28 cellular contexts compared by ENCODE assay signal in genomic region chr13:106117640-106118039, GRCh38.
"Had no signal": no experiment of that assay in that cellular context is flagged by ENCODE, and none has a peak within 500 bp of the region (broad histone marks: within the 10 kb centered on the region; RNA-seq: fewer than 3 reads in every experiment).

No MANE protein-coding gene starts in this region.

- H3K9me3 Mint-ChIP-seq: activated CD4-positive, alpha-beta T cell treated with anti-CD3 and anti-CD28 coated beads, Interleukin-2, amount 10 ng/mL, durations not matched to agents 24 days and 14 days; activated naive CD4-positive, alpha-beta T cell treated with anti-CD3 and anti-CD28 coated beads for 36 hours; activated T-cell treated with anti-CD3 and anti-CD28 coated beads, Interleukin-2, amount 50 U/mL, for 4 hours; activated T-helper 1 cell treated with anti-CD3 and anti-CD28 coated beads, Interleukin-12 subunit alpha, Interleukin-12 subunit beta, Interleukin-2, Interleukin-4 antibody, amounts not matched to agents 30 ng/mL and 10 ng/mL and 1 ng/mL, durations not matched to agents 14 hours and 24 hours and 36 hours; T-helper 1 cell treated with Interleukin-12 subunit alpha and Interleukin-12 subunit beta and Interleukin-4 antibody, amounts not matched to agents 30 μg/mL and 1 μg/mL, for 36 hours; T-helper 2 cell treated with Interferon-gamma antibody and Interleukin-4, amounts not matched to agents 5 μg/mL and 100 μg/mL, for 36 hours had no signal

- H3K4me3 ChIP-seq: adrenal gland, body of pancreas, SJCRH30, SK-N-MC had no signal

- ATAC-seq: activated CD8-positive, alpha-beta T cell treated with anti-CD3 and anti-CD28 coated beads, Interleukin-2, amount 10 ng/mL, durations not matched to agents 7 days and 5 days; activated naive CD4-positive, alpha-beta T cell treated with anti-CD3 and anti-CD28 coated beads, Interleukin-2, amount 50 U/mL, for 72 hours; activated T-cell treated with anti-CD3 and anti-CD28 coated beads, Interleukin-2, amount 50 U/mL, for 4 hours; body of pancreas had no signal

- H3K27ac ChIP-seq: adrenal gland, body of pancreas, KMS-11, SJCRH30, SK-N-MC had no signal

- H3K9me3 ChIP-seq: adrenal gland, body of pancreas, SJCRH30 had no signal

- H3K4me1 ChIP-seq: adrenal gland, body of pancreas, SJCRH30 had no signal

- H3K36me3 ChIP-seq: adrenal gland, SJCRH30 had no signal

- H3K4me1 Mint-ChIP-seq: activated CD4-positive, alpha-beta T cell treated with anti-CD3 and anti-CD28 coated beads, Interleukin-2, amount 10 ng/mL, durations not matched to agents 24 days and 14 days had no signal

- H3K4me2 ChIP-seq: KMS-11 had no signal

- H3K9ac ChIP-seq: KMS-11 had no signal

- H3K4me3 Mint-ChIP-seq: activated CD4-positive, alpha-beta T cell treated with anti-CD3 and anti-CD28 coated beads, Interleukin-2, amount 10 ng/mL, durations not matched to agents 24 days and 14 days; activated CD8-positive, alpha-beta T cell treated with anti-CD3 and anti-CD28 coated beads, Interleukin-2, amount 10 ng/mL, durations not matched to agents 7 days and 5 days; activated naive CD4-positive, alpha-beta T cell treated with anti-CD3 and anti-CD28 coated beads for 36 hours; activated T-cell treated with anti-CD3 and anti-CD28 coated beads, Interleukin-2, amount 50 U/mL, for 4 hours; activated T-helper 1 cell treated with anti-CD3 and anti-CD28 coated beads, Interleukin-12 subunit alpha, Interleukin-12 subunit beta, Interleukin-2, Interleukin-4 antibody, amounts not matched to agents 30 ng/mL and 10 ng/mL and 1 ng/mL, durations not matched to agents 14 hours and 24 hours and 36 hours; T-helper 1 cell treated with Interleukin-12 subunit alpha and Interleukin-12 subunit beta and Interleukin-4 antibody, amounts not matched to agents 30 μg/mL and 1 μg/mL, for 36 hours; T-helper 2 cell treated with Interferon-gamma antibody and Interleukin-4, amounts not matched to agents 5 μg/mL and 100 μg/mL, for 36 hours had no signal

- H3K27me3 ChIP-seq: adrenal gland, body of pancreas, SJCRH30 had no signal

- H3K27me3 Mint-ChIP-seq: activated CD4-positive, alpha-beta T cell treated with anti-CD3 and anti-CD28 coated beads, Interleukin-2, amount 10 ng/mL, durations not matched to agents 24 days and 14 days had no signal

- H3K27ac Mint-ChIP-seq: activated CD4-positive, alpha-beta T cell treated with anti-CD3 and anti-CD28 coated beads, Interleukin-2, amount 10 ng/mL, durations not matched to agents 24 days and 14 days; activated CD8-positive, alpha-beta T cell treated with anti-CD3 and anti-CD28 coated beads, Interleukin-2, amount 10 ng/mL, durations not matched to agents 7 days and 5 days; activated naive CD4-positive, alpha-beta T cell treated with anti-CD3 and anti-CD28 coated beads for 36 hours; activated naive CD4-positive, alpha-beta T cell treated with anti-CD3 and anti-CD28 coated beads, Interleukin-2, amount 50 U/mL, for 72 hours; activated T-helper 1 cell treated with anti-CD3 and anti-CD28 coated beads, Interleukin-12 subunit alpha, Interleukin-12 subunit beta, Interleukin-2, Interleukin-4 antibody, amounts not matched to agents 30 ng/mL and 10 ng/mL and 1 ng/mL, durations not matched to agents 14 hours and 24 hours and 36 hours; T-helper 1 cell treated with Interleukin-12 subunit alpha and Interleukin-12 subunit beta and Interleukin-4 antibody, amounts not matched to agents 30 μg/mL and 1 μg/mL, for 36 hours; T-helper 2 cell treated with Interferon-gamma antibody and Interleukin-4, amounts not matched to agents 5 μg/mL and 100 μg/mL, for 36 hours had no signal

- H3K36me3 Mint-ChIP-seq: activated naive CD4-positive, alpha-beta T cell treated with anti-CD3 and anti-CD28 coated beads, Interleukin-2, amount 50 U/mL, for 72 hours had no signal

- DNase-seq: activated CD4-positive, alpha-beta T cell treated with anti-CD3 and anti-CD28 coated beads, Interleukin-2, amount 10 ng/mL, durations not matched to agents 24 days and 14 days; activated CD4-positive, alpha-beta T cell treated with anti-CD3 and anti-CD28 coated beads, Interleukin-2, amount 50 U/mL, for 48 hours; activated CD8-positive, alpha-beta T cell treated with anti-CD3 and anti-CD28 coated beads, Interleukin-2, amount 10 ng/mL, durations not matched to agents 7 days and 5 days; activated gamma-delta T cell treated with Interleukin-2 at 50 U/mL for 16 hours; activated naive CD4-positive, alpha-beta T cell treated with anti-CD3 and anti-CD28 coated beads for 36 hours; activated T-cell treated with anti-CD3 and anti-CD28 coated beads, Interleukin-2, amount 50 U/mL, for 4 hours; adrenal gland; body of pancreas; caudate nucleus; NCI-H1092 treated with DMSO at 0.1 percent for 48 hours; NCI-H1417; NCI-H146; NCI-H187; NCI-H2029 treated with DMSO at 0.1 percent for 48 hours; NCI-H2107; NCI-H2171; NCI-H510A; NCI-H526; NCI-H748 treated with DMSO at 0.1 percent for 48 hours; NK-92 treated with Interleukin-12 subunit alpha and Interleukin-12 subunit beta, amount 100 ng/mL, for 24 hours; SHP77; SJCRH30 had no signal
